ENCODE assay signal across 23 cellular contexts in genomic region chr6:8103726-8104125, GRCh38. TPM values are rescaled to one million over a fixed set of nuclear protein-coding genes. Genes with fewer than 3 reads are reported as not detected.
DNase-seq lines count a peak whose midpoint lies in the region; ATAC-seq, FAIRE-seq and TF ChIP-seq lines count a peak whose summit lies in the region.
"Had no signal": no experiment of that assay in that cellular context is flagged by ENCODE, and none has a peak within 500 bp of the region (broad histone marks: within the 10 kb centered on the region; RNA-seq: fewer than 3 reads in every experiment).

No MANE protein-coding gene starts in this region.

- peaks cover 7% of the 10 kb centered on the region; the same call in 1 of the 2 replicates for H4K20me1 ChIP-seq in HepG2 (ENCODE audit: insufficient read depth, low read length)

- TF ChIP-seq CTCF in HepG2 (CRISPR knock-in tag; IDR thresholded peaks at IDR 0.05) (no peak), right lobe of liver (IDR thresholded peaks at IDR 0.05) (no peak), Panc1 (IDR thresholded peaks at IDR 0.05) (no peak), brain microvascular endothelial cell (IDR thresholded peaks at IDR 0.05; ENCODE audit: low read depth, low read length, missing control alignments) (no peak)

- no peak for DNase-seq in HepG2 (ENCODE audit: low spot score)
- DNase-seq in right lobe of liver = no peak
- DNase-seq in Panc1 (ENCODE audit: low read depth, low spot score) = no peak
- DNase-seq in brain microvascular endothelial cell = no peak
- DNase-seq in NCI-H146 treated with DMSO at 0.1 percent for 48 hours (lab: John Stamatoyannopoulos, UW; ENCODE audit: unreplicated experiment) = no peak
- no peak for DNase-seq in DMS 273 treated with DMSO at 0.1 percent for 48 hours (lab: John Stamatoyannopoulos, UW)
- DNase-seq: ACHN; AML-193; BE2C; Calu3; CD4-positive, alpha-beta memory T cell; COR-L47; DMS153; DND-41; GOT3 had no signal

- no peak overlapping the region for H2AFZ ChIP-seq in HepG2 (ENCODE audit: low read length)

- peaks cover 34% of the 10 kb centered on the region for H3K79me2 ChIP-seq in HepG2 (ENCODE audit: insufficient read depth, low read length)

- H3K4me3 ChIP-seq in HepG2 (replicated peaks in 1 of 3; ENCODE audit: insufficient read depth in 1 of 3, low read depth in 2 of 3, low read length in 3 of 3) (no peak overlapping the region), right lobe of liver (no peak overlapping the region), Panc1 (ENCODE audit: low read depth in 2 of 2, low read length in 2 of 2) (no peak overlapping the region), iPS-20b (ENCODE audit: low read length) (no peak overlapping the region), brain microvascular endothelial cell (ENCODE audit: low read depth, low read length) (no peak overlapping the region)
- H3K4me3 ChIP-seq: HAP-1 had no signal

- POLR2A ChIA-PET in HepG2 (lab: Yijun Ruan, JAX) (no interaction called here), Panc1 (lab: Charles Lee) (no interaction called here)

- H3K4me1 ChIP-seq in HepG2 (ENCODE audit: insufficient read depth, low read length) (peaks cover 47% of the 10 kb centered on the region), right lobe of liver (peaks cover 0 to 8% (median 0%) of the 10 kb centered on the region in 4 donors), Panc1 (ENCODE audit: control insufficient read depth, insufficient read depth, low read length) (peaks cover 23% of the 10 kb centered on the region), iPS-20b (ENCODE audit: insufficient read depth, low read length) (peaks cover 8% of the 10 kb centered on the region; the same call in 1 of the 2 replicates)
- H3K4me1 ChIP-seq: BE2C had no signal

- H3K36me3 ChIP-seq in HepG2 (replicated peaks in 1 of 2; ENCODE audit: control insufficient read depth in 1 of 2, insufficient read depth in 2 of 2, low read length in 2 of 2) (peaks cover 0 to 6% of the 10 kb centered on the region in 2 experiments; a peak in 4 of 5 replicates), right lobe of liver (no peaks in the 10 kb centered on the region), Panc1 (ENCODE audit: control insufficient read depth, insufficient read depth, low read length) (peaks cover 7% of the 10 kb centered on the region; the same call in 1 of the 2 replicates), iPS-20b (ENCODE audit: insufficient read depth, low read depth, low read length) (peaks cover 15% of the 10 kb centered on the region), brain microvascular endothelial cell (replicated peaks) (no peaks in the 10 kb centered on the region)

- in situ Hi-C loops in HepG2 (cut with HindIII; ENCODE audit: extremely low pct_ligation_motif_present, low pct_unique_long_range_greater_than_20kb) = no loop called here
- in situ Hi-C loops in Panc1 (cut with HindIII; ENCODE audit: low pct_unique_long_range_greater_than_20kb, low sequenced_read_pairs) = no loop called here
- in situ Hi-C loops in brain microvascular endothelial cell (cut with HindIII; ENCODE audit: low pct_ligation_motif_present, low sequenced_read_pairs) = no loop called here

- intact Hi-C loops in HepG2 (cut with micrococcal nuclease; ENCODE audit: unreplicated experiment) = loop anchor here (2.0 to 10.0 kb wide), 2 partner anchors 19 to 331 kb away; partner anchors contain the start of gene SLC35B3
- intact Hi-C loops in right lobe of liver (cut with DNase I) = no loop called here
- intact Hi-C loops in Panc1 (cut with micrococcal nuclease; ENCODE audit: unreplicated experiment) = no loop called here

- TF ChIP-seq POLR2A in HepG2 (IDR thresholded peaks at IDR 0.05; ENCODE audit: insufficient read depth in 1 of 2, low read depth in 2 of 2, low read length in 2 of 2) = no peak
- no peak for TF ChIP-seq POLR2A in right lobe of liver (IDR thresholded peaks at IDR 0.05)

- H3K4me2 ChIP-seq in HepG2 (ENCODE audit: low read depth, low read length) = no peak overlapping the region
- H3K4me2 ChIP-seq: BLaER1 treated with 17β-estradiol and CSF1 and Interleukin-3, amounts not matched to agents 10 nM and 100 nM had no signal

- FAIRE-seq in HepG2 (lab: Jason Lieb, UNC) = no peak
- FAIRE-seq: A204.1, G401.6, GM19239, H54 had no signal

- H3K9me3 ChIP-seq in HepG2 (ENCODE audit: low read length) = no peaks in the 10 kb centered on the region
- H3K9me3 ChIP-seq in right lobe of liver = no peaks in the 10 kb centered on the region
- no peaks in the 10 kb centered on the region for H3K9me3 ChIP-seq in Panc1 (ENCODE audit: control insufficient read depth, insufficient read depth, low read depth, low read length)
- H3K9me3 ChIP-seq in iPS-20b (ENCODE audit: insufficient read depth, low read depth, low read length) = no peaks in the 10 kb centered on the region
- H3K9me3 ChIP-seq: BE2C, HAP-1 had no signal

- no TSS peak for BruUV-seq in HepG2 (replicated peaks; lab: Mats Ljungman, UMichigan)
- no TSS peak for BruUV-seq in Panc1 (replicated peaks; lab: Mats Ljungman, UMichigan)

- H3K27me3 ChIP-seq in HepG2 (ENCODE audit: control insufficient read depth in 1 of 2, insufficient read depth in 2 of 2, low read length in 2 of 2) (peaks cover 0 to 5% of the 10 kb centered on the region in 2 experiments; a peak in 1 of 5 replicates), right lobe of liver (no peaks in the 10 kb centered on the region), Panc1 (ENCODE audit: control insufficient read depth, insufficient read depth, low read length) (no peaks in the 10 kb centered on the region), iPS-20b (ENCODE audit: insufficient read depth, low read length) (no peaks in the 10 kb centered on the region), brain microvascular endothelial cell (replicated peaks) (no peaks in the 10 kb centered on the region)
- H3K27me3 ChIP-seq: BE2C; BLaER1 treated with 17β-estradiol and CSF1 and Interleukin-3, amounts not matched to agents 10 nM and 100 nM had no signal

- CTCF ChIA-PET in HepG2 (lab: Yijun Ruan, JAX; ENCODE audit: low intra/inter-chr PET ratio, low total read pairs) (no interaction called here), Panc1 (lab: Charles Lee) (no interaction called here)

- TF ChIP-seq EP300 in HepG2 (IDR thresholded peaks at IDR 0.05; ENCODE audit: low read depth in 2 of 2, low read length in 2 of 2) = no peak
- TF ChIP-seq EP300 in HepG2 (CRISPR knock-in tag; IDR thresholded peaks at IDR 0.05; ENCODE audit: borderline replicate concordance) = no peak

- H3K27ac ChIP-seq in HepG2 (ENCODE audit: extremely low read length, insufficient read depth, low read length) (no peak overlapping the region), right lobe of liver (no peak overlapping the region), Panc1 (ENCODE audit: low read length) (peak overlapping the region; percentile 19; the same call in 1 of the 2 replicates), iPS-20b (ENCODE audit: low read length) (no peak overlapping the region), brain microvascular endothelial cell (no peak overlapping the region)
- H3K27ac ChIP-seq: 22Rv1; BLaER1 treated with 17β-estradiol and CSF1 and Interleukin-3, amounts not matched to agents 10 nM and 100 nM had no signal

- ATAC-seq in HepG2 (no peak), right lobe of liver (no peak), Panc1 (no peak)

- TF ChIP-seq RAD21 in HepG2 (CRISPR knock-in tag; IDR thresholded peaks at IDR 0.05) = no peak

- H3K9ac ChIP-seq in HepG2 (ENCODE audit: insufficient read depth, low read depth, low read length) (no peak overlapping the region), iPS-20b (ENCODE audit: low read depth, low read length) (peak overlapping the region; percentile 78; the same call in 1 of the 2 replicates)
- H3K9ac ChIP-seq: BLaER1 treated with 17β-estradiol and CSF1 and Interleukin-3, amounts not matched to agents 10 nM and 100 nM had no signal

RNA-seq across cellular contexts. Expression of gene EEF1E1, which starts 1.4 kb away (rescaled TPM):
- 188 and 270 TPM in 2 replicates for total RNA-seq in HepG2 (2016; rRNA removed; fragmentation: Illumina TruSeq; extraction: Trizol)
- total RNA-seq in HepG2 (2016; cell fraction: cytosol; rRNA removed; fragmentation: Illumina TruSeq; extraction: Trizol; ENCODE audit: low read depth) = 62.9 and 68.9 TPM in 2 replicates
- total RNA-seq in HepG2 (2016; cell fraction: insoluble cytoplasmic fraction; rRNA removed; fragmentation: Illumina TruSeq; extraction: Trizol) = 186 and 287 TPM in 2 replicates
- total RNA-seq in HepG2 (2016; cell fraction: membrane; rRNA removed; fragmentation: Illumina TruSeq; extraction: Trizol) = 86.5 and 89.3 TPM in 2 replicates
- 93.4 and 98.7 TPM in 2 replicates for total RNA-seq in HepG2 (2016; cell fraction: nucleus; rRNA removed; fragmentation: Illumina TruSeq; extraction: Trizol)
- 94.5 and 128 TPM in 2 replicates for polyA plus RNA-seq in HepG2 (2011; rRNA removed)
- 93.8 and 101 TPM in 2 replicates for polyA plus RNA-seq in HepG2 (2011; cell fraction: cytosol; rRNA removed)
- polyA plus RNA-seq in HepG2 (2011; cell fraction: nucleus; rRNA removed) = 27.9 and 33.4 TPM in 2 replicates
- 93.5 and 97.9 TPM in 2 replicates for polyA plus RNA-seq in HepG2 (2012)
- 51.5 and 51.7 TPM in 2 replicates for polyA plus RNA-seq in HepG2 (2016; cell fraction: cytosol; fragmentation: Illumina TruSeq; extraction: Trizol; ENCODE audit: low read depth)
- 263 and 287 TPM in 2 replicates for polyA plus RNA-seq in HepG2 (2016; cell fraction: insoluble cytoplasmic fraction; fragmentation: Illumina TruSeq; extraction: Trizol; ENCODE audit: low read depth)
- 64.6 and 67.7 TPM in 2 replicates for polyA plus RNA-seq in HepG2 (2016; cell fraction: membrane; fragmentation: Illumina TruSeq; extraction: Trizol; ENCODE audit: low read depth)
- 113 and 114 TPM in 2 replicates for polyA plus RNA-seq in HepG2 (2016; cell fraction: nucleus; fragmentation: Illumina TruSeq; extraction: Trizol; ENCODE audit: insufficient read depth, low read depth)
- 20.7 and 22.4 TPM in 2 replicates for polyA minus RNA-seq in HepG2 (2011; rRNA and poly(A)+ RNA removed; ENCODE audit: low replicate concordance)
- polyA minus RNA-seq in HepG2 (2011; cell fraction: cytosol; rRNA and poly(A)+ RNA removed) = 21.0 and 30.3 TPM in 2 replicates
- polyA minus RNA-seq in HepG2 (2011; cell fraction: nucleus; rRNA and poly(A)+ RNA removed) = 82.0 and 84.3 TPM in 2 replicates
- 10 to 100 TPM in 3 of 6 experiments, 1 to 10 TPM in 3; 4.6 to 33.9 (median 10.1) TPM for total RNA-seq in right lobe of liver
- total RNA-seq in Panc1 (2021; ENCODE audit: unreplicated experiment) = 59.5 TPM
- polyA plus RNA-seq in Panc1 (2012; ENCODE audit: insufficient read length) = 34.1 TPM

RNA-seq across cellular contexts. Expression of gene BLOC1S5, which starts 39.5 kb away (rescaled TPM):
- total RNA-seq in HepG2 (2016; rRNA removed; fragmentation: Illumina TruSeq; extraction: Trizol) (41.5 and 63.5 TPM in 2 replicates), right lobe of liver (10 to 100 TPM in 1 of 6 experiments, 1 to 10 TPM in 5; 4.4 to 10.7 (median 7.4) TPM), Panc1 (2021; ENCODE audit: unreplicated experiment) (11.8 TPM)
- total RNA-seq in HepG2 (2016; cell fraction: cytosol; rRNA removed; fragmentation: Illumina TruSeq; extraction: Trizol; ENCODE audit: low read depth) = 11.2 and 12.1 TPM in 2 replicates
- total RNA-seq in HepG2 (2016; cell fraction: insoluble cytoplasmic fraction; rRNA removed; fragmentation: Illumina TruSeq; extraction: Trizol) = 40.0 and 66.3 TPM in 2 replicates
- total RNA-seq in HepG2 (2016; cell fraction: membrane; rRNA removed; fragmentation: Illumina TruSeq; extraction: Trizol) = 32.2 and 33.6 TPM in 2 replicates
- 22.8 and 26.5 TPM in 2 replicates for total RNA-seq in HepG2 (2016; cell fraction: nucleus; rRNA removed; fragmentation: Illumina TruSeq; extraction: Trizol)
- polyA plus RNA-seq in HepG2 (2011; rRNA removed) = 8.5 and 10.5 TPM in 2 replicates
- polyA plus RNA-seq in HepG2 (2011; cell fraction: cytosol; rRNA removed) = 5.3 and 9.2 TPM in 2 replicates
- 1.9 and 2.2 TPM in 2 replicates for polyA plus RNA-seq in HepG2 (2011; cell fraction: nucleus; rRNA removed)
- polyA plus RNA-seq in HepG2 (2012) = 15.3 and 19.3 TPM in 2 replicates
- 6.5 and 6.7 TPM in 2 replicates for polyA plus RNA-seq in HepG2 (2016; cell fraction: cytosol; fragmentation: Illumina TruSeq; extraction: Trizol; ENCODE audit: low read depth)
- polyA plus RNA-seq in HepG2 (2016; cell fraction: insoluble cytoplasmic fraction; fragmentation: Illumina TruSeq; extraction: Trizol; ENCODE audit: low read depth) = 46.8 and 46.9 TPM in 2 replicates
- 16.1 and 17.3 TPM in 2 replicates for polyA plus RNA-seq in HepG2 (2016; cell fraction: membrane; fragmentation: Illumina TruSeq; extraction: Trizol; ENCODE audit: low read depth)
- 15.0 and 16.2 TPM in 2 replicates for polyA plus RNA-seq in HepG2 (2016; cell fraction: nucleus; fragmentation: Illumina TruSeq; extraction: Trizol; ENCODE audit: insufficient read depth, low read depth)
- 1.4 and 3.1 TPM in 2 replicates for polyA minus RNA-seq in HepG2 (2011; rRNA and poly(A)+ RNA removed; ENCODE audit: low replicate concordance)
- polyA minus RNA-seq in HepG2 (2011; cell fraction: cytosol; rRNA and poly(A)+ RNA removed) = 7.6 and 10.1 TPM in 2 replicates
- polyA minus RNA-seq in HepG2 (2011; cell fraction: nucleus; rRNA and poly(A)+ RNA removed) = 20.7 and 27.4 TPM in 2 replicates
- 10.7 TPM for polyA plus RNA-seq in Panc1 (2012; ENCODE audit: insufficient read length)
